9 cellular contexts compared by ENCODE assay signal in genomic region chr11:6656581-6656915, GRCh38. TPM values are rescaled to one million over a fixed set of nuclear protein-coding genes. Genes with fewer than 3 reads are reported as not detected.
DNase-seq lines count a peak whose midpoint lies in the region; ATAC-seq and TF ChIP-seq lines count a peak whose summit lies in the region.
"Had no signal": no experiment of that assay in that cellular context is flagged by ENCODE, and none has a peak within 500 bp of the region (broad histone marks: within the 10 kb centered on the region; RNA-seq: fewer than 3 reads in every experiment).

No MANE protein-coding gene starts in this region.

- no peaks in the 10 kb centered on the region for H3K36me3 Mint-ChIP-seq in dendritic cell treated with granulocyte-macrophage colony-stimulating factor and Interleukin-4, amounts not matched to agents 40 ng/mL and 50 ng/mL, for 4 days (ENCODE audit: low read depth)
- H3K36me3 Mint-ChIP-seq in natural killer cell treated with Interleukin-12 subunit alpha and Interleukin-12 subunit beta and Interleukin-15 and Interleukin-18, amount 100 ng/mL, for 72 hours: no peaks in the 10 kb centered on the region

- no peaks in the 10 kb centered on the region for H3K9me3 Mint-ChIP-seq in dendritic cell treated with granulocyte-macrophage colony-stimulating factor and Interleukin-4, amounts not matched to agents 40 ng/mL and 50 ng/mL, for 4 days
- H3K9me3 Mint-ChIP-seq in natural killer cell treated with Interleukin-12 subunit alpha and Interleukin-12 subunit beta and Interleukin-15 and Interleukin-18, amount 100 ng/mL, for 72 hours: no peaks in the 10 kb centered on the region

- peak overlapping the region; percentile 37 for H3K27ac Mint-ChIP-seq in dendritic cell treated with granulocyte-macrophage colony-stimulating factor and Interleukin-4, amounts not matched to agents 40 ng/mL and 50 ng/mL, for 4 days
- no peak overlapping the region for H3K27ac Mint-ChIP-seq in natural killer cell treated with Interleukin-12 subunit alpha and Interleukin-12 subunit beta and Interleukin-15 and Interleukin-18, amount 100 ng/mL, for 72 hours

- H3K4me1 Mint-ChIP-seq in dendritic cell treated with granulocyte-macrophage colony-stimulating factor and Interleukin-4, amounts not matched to agents 40 ng/mL and 50 ng/mL, for 4 days (ENCODE audit: low read depth): peaks cover 14% of the 10 kb centered on the region
- H3K4me1 Mint-ChIP-seq in natural killer cell treated with Interleukin-12 subunit alpha and Interleukin-12 subunit beta and Interleukin-15 and Interleukin-18, amount 100 ng/mL, for 72 hours (ENCODE audit: low read depth in 2 of 2): peaks cover 6 to 10% of the 10 kb centered on the region in 2 donors

- POLR2A ChIA-PET in AG04449 (lab: Yijun Ruan, JAX): interaction anchor here (0.9 kb wide), 1 partner anchor 38 kb away, joined by 4 read pairs; no protein-coding TSS in a partner anchor

- DNase-seq in AG04449 (ENCODE audit: low read depth, low spot score) (no peak), GM13977 (ENCODE audit: low spot score) (peak; percentile 5), NCI-H1105 (lab: John Stamatoyannopoulos, UW) (no peak), Kasumi-1 (lab: John Stamatoyannopoulos, UW) (no peak), NCI-H69 (lab: John Stamatoyannopoulos, UW) (no peak)
- no peak for DNase-seq in natural killer cell treated with Interleukin-12 subunit alpha and Interleukin-12 subunit beta and Interleukin-15 and Interleukin-18, amount 100 ng/mL, for 72 hours (ENCODE audit: low spot score)
- DNase-seq: NCI-H524 had no signal

- no peak for ATAC-seq in natural killer cell treated with Interleukin-12 subunit alpha and Interleukin-12 subunit beta and Interleukin-15 and Interleukin-18, amount 100 ng/mL, for 72 hours
- ATAC-seq in GM19023 (IDR thresholded peaks at IDR 0.05; ENCODE audit: unreplicated experiment): no peak

- peak overlapping the region; percentile 68 for H3K4me3 ChIP-seq in AG04449 (ENCODE audit: low read depth, low read length)

- peak overlapping the region; percentile 68 for H3K4me3 Mint-ChIP-seq in dendritic cell treated with granulocyte-macrophage colony-stimulating factor and Interleukin-4, amounts not matched to agents 40 ng/mL and 50 ng/mL, for 4 days
- H3K4me3 Mint-ChIP-seq in natural killer cell treated with Interleukin-12 subunit alpha and Interleukin-12 subunit beta and Interleukin-15 and Interleukin-18, amount 100 ng/mL, for 72 hours: peak overlapping the region; percentile 77

- intact Hi-C loops in dendritic cell treated with granulocyte-macrophage colony-stimulating factor and Interleukin-4, amounts not matched to agents 40 ng/mL and 50 ng/mL, for 4 days (cut with micrococcal nuclease): no loop called here

- peaks cover 15% of the 10 kb centered on the region for H3K27me3 Mint-ChIP-seq in dendritic cell treated with granulocyte-macrophage colony-stimulating factor and Interleukin-4, amounts not matched to agents 40 ng/mL and 50 ng/mL, for 4 days
- peaks cover 12 to 14% of the 10 kb centered on the region in 2 donors for H3K27me3 Mint-ChIP-seq in natural killer cell treated with Interleukin-12 subunit alpha and Interleukin-12 subunit beta and Interleukin-15 and Interleukin-18, amount 100 ng/mL, for 72 hours

- TF ChIP-seq CTCF in AG04449 (IDR thresholded peaks at IDR 0.05; ENCODE audit: insufficient read depth, low read length, missing control alignments): no peak
- no peak for TF ChIP-seq CTCF in GM13977 (IDR thresholded peaks at IDR 0.05; ENCODE audit: extremely low read depth, insufficient read depth, missing control alignments)

- in situ Hi-C loops in GM13977 (cut with MboI; ENCODE audit: low pct_unique_long_range_greater_than_20kb, low sequenced_read_pairs, unreplicated experiment): no loop called here

- CTCF ChIA-PET in AG04449 (lab: Yijun Ruan, JAX): interaction anchor here (1.0 to 1.9 kb wide), 4 partner anchors 12 to 126 kb away, joined by 3 to 4 read pairs (median 3); partner anchors contain the start of gene TPP1

RNA-seq across cellular contexts. Expression of gene DCHS1, which starts 0.9 kb away (rescaled TPM):
- total RNA-seq in natural killer cell treated with Interleukin-12 subunit alpha and Interleukin-12 subunit beta and Interleukin-15 and Interleukin-18, amount 100 ng/mL, for 72 hours: 1 to 10 TPM in 1 of 2 donors, under 1 TPM in 1; 0.73 to 1.6 TPM

RNA-seq across cellular contexts. Expression of gene MRPL17, which starts 26.6 kb away (rescaled TPM):
- total RNA-seq in natural killer cell treated with Interleukin-12 subunit alpha and Interleukin-12 subunit beta and Interleukin-15 and Interleukin-18, amount 100 ng/mL, for 72 hours: 10 to 100 TPM; 69.1 to 70.1 TPM

RNA-seq across cellular contexts. Expression of gene TPP1, which starts 37.3 kb away (rescaled TPM):
- 10 to 100 TPM; 48.6 to 92.4 TPM for total RNA-seq in natural killer cell treated with Interleukin-12 subunit alpha and Interleukin-12 subunit beta and Interleukin-15 and Interleukin-18, amount 100 ng/mL, for 72 hours

RNA-seq across cellular contexts. Expression of gene TAF10, which starts 44.5 kb away (rescaled TPM):
- 100 to 1,000 TPM; 118 to 152 TPM for total RNA-seq in natural killer cell treated with Interleukin-12 subunit alpha and Interleukin-12 subunit beta and Interleukin-15 and Interleukin-18, amount 100 ng/mL, for 72 hours

RNA-seq across cellular contexts. Expression of gene ILK, which starts 53.0 kb away (rescaled TPM):
- 100 to 1,000 TPM in 1 of 2 donors, 10 to 100 TPM in 1; 91.8 to 142 TPM for total RNA-seq in natural killer cell treated with Interleukin-12 subunit alpha and Interleukin-12 subunit beta and Interleukin-15 and Interleukin-18, amount 100 ng/mL, for 72 hours
